21 cellular contexts compared by ENCODE assay signal in genomic region chrX:41862562-41863184, GRCh38.
DNase-seq lines count a peak whose midpoint lies in the region; ATAC-seq and TF ChIP-seq lines count a peak whose summit lies in the region.
"Had no signal": no experiment of that assay in that cellular context is flagged by ENCODE, and none has a peak within 500 bp of the region (broad histone marks: within the 10 kb centered on the region; RNA-seq: fewer than 3 reads in every experiment).

No MANE protein-coding gene starts in this region.

- H3K36me3 ChIP-seq in CD4-positive, CD25-positive, alpha-beta regulatory T cell (ENCODE audit: control insufficient read depth, insufficient read depth, low read length) = no peaks in the 10 kb centered on the region
- H3K36me3 ChIP-seq in mesendoderm (ENCODE audit: control insufficient read depth, insufficient read depth, low read length) (no peaks in the 10 kb centered on the region), sigmoid colon (no peaks in the 10 kb centered on the region)
- H3K36me3 ChIP-seq: ascending aorta, HAP-1, tibial nerve had no signal

- H2BK120ac ChIP-seq in mesendoderm (ENCODE audit: low read depth, low read length) = no peak overlapping the region

- no peak for TF ChIP-seq EP300 in sigmoid colon (IDR thresholded peaks at IDR 0.05)

- H4K8ac ChIP-seq in mesendoderm (ENCODE audit: low read depth, low read length) = no peak overlapping the region

- peak overlapping the region; percentile 8 to 78 (median 40) for H3K4me3 Mint-ChIP-seq in CD4-positive, CD25-positive, alpha-beta regulatory T cell
- H3K4me3 Mint-ChIP-seq in activated T-helper 1 cell treated with anti-CD3 and anti-CD28 coated beads, Interleukin-12 subunit alpha, Interleukin-12 subunit beta, Interleukin-2, Interleukin-4 antibody, amounts not matched to agents 30 ng/mL and 10 ng/mL and 1 ng/mL, durations not matched to agents 14 hours and 24 hours and 36 hours = no peak overlapping the region
- H3K4me3 Mint-ChIP-seq: WTC11 had no signal

- H3K79me2 ChIP-seq in mesendoderm (ENCODE audit: control insufficient read depth, insufficient read depth, low read length) = peaks cover 3% of the 10 kb centered on the region

- H3K18ac ChIP-seq in mesendoderm (ENCODE audit: low read length) = no peak overlapping the region

- no peaks in the 10 kb centered on the region for H3K9me3 ChIP-seq in CD4-positive, CD25-positive, alpha-beta regulatory T cell (ENCODE audit: control insufficient read depth in 2 of 2, low read length in 2 of 2)
- no peaks in the 10 kb centered on the region for H3K9me3 ChIP-seq in sigmoid colon
- H3K9me3 ChIP-seq: ascending aorta, HAP-1, tibial nerve had no signal

- H3K36me3 Mint-ChIP-seq in CD4-positive, CD25-positive, alpha-beta regulatory T cell = no peaks in the 10 kb centered on the region
- peaks cover 2% of the 10 kb centered on the region for H3K36me3 Mint-ChIP-seq in activated T-helper 1 cell treated with anti-CD3 and anti-CD28 coated beads, Interleukin-12 subunit alpha, Interleukin-12 subunit beta, Interleukin-2, Interleukin-4 antibody, amounts not matched to agents 30 ng/mL and 10 ng/mL and 1 ng/mL, durations not matched to agents 14 hours and 24 hours and 36 hours (ENCODE audit: low read depth)
- H3K36me3 Mint-ChIP-seq: WTC11 had no signal

- no peak overlapping the region for H3K56ac ChIP-seq in mesendoderm (ENCODE audit: low read length)

- DNase-seq in CD4-positive, CD25-positive, alpha-beta regulatory T cell = no peak
- peak; percentile 49 for DNase-seq in Caki2 (ENCODE audit: low read depth)
- DNase-seq in activated T-helper 1 cell treated with anti-CD3 and anti-CD28 coated beads, Interleukin-12 subunit alpha, Interleukin-12 subunit beta, Interleukin-2, Interleukin-4 antibody, amounts not matched to agents 30 ng/mL and 10 ng/mL and 1 ng/mL, durations not matched to agents 14 hours and 24 hours and 36 hours (ENCODE audit: low spot score) = no peak
- peak; percentile 19 for DNase-seq in mesendoderm
- DNase-seq in stimulated activated CD4-positive, alpha-beta T cell treated with anti-CD3 and anti-CD28 coated beads, Interleukin-1b, Interleukin-23, amount 100 ng/mL, for 48 hours = no peak
- no peak for DNase-seq in NCI-H446 (lab: John Stamatoyannopoulos, UW)
- no peak for DNase-seq in sigmoid colon
- DNase-seq: activated gamma-delta T cell; cerebellar nuclear complex; effector CD4-positive, alpha-beta T cell; left ventricle myocardium superior; NCI-H1436 treated with DMSO at 0.1 percent for 48 hours; NCI-H2171 treated with DMSO at 0.1 percent for 48 hours; SIG-M5; stimulated activated naive CD4-positive, alpha-beta T cell had no signal

- WGBS in mesendoderm (ENCODE audit: extremely low coverage, insufficient coverage, low lambda C conversion rate) = no CpG with 5 or more reads among the region's 4 CpGs
- WGBS in sigmoid colon, 2 donors = 15 to 51% methylated on average over 4 of the region's 4 CpGs

- intact Hi-C loops in activated T-helper 1 cell treated with anti-CD3 and anti-CD28 coated beads, Interleukin-12 subunit alpha, Interleukin-12 subunit beta, Interleukin-2, Interleukin-4 antibody, amounts not matched to agents 30 ng/mL and 10 ng/mL and 1 ng/mL, durations not matched to agents 14 hours and 24 hours and 36 hours (cut with micrococcal nuclease) = no loop called here
- intact Hi-C loops in sigmoid colon (cut with DNase I) = no loop called here

- H3K4me1 Mint-ChIP-seq in CD4-positive, CD25-positive, alpha-beta regulatory T cell = peaks cover 24 to 66% (median 52%) of the 10 kb centered on the region in 4 donors
- peaks cover 23% of the 10 kb centered on the region for H3K4me1 Mint-ChIP-seq in activated T-helper 1 cell treated with anti-CD3 and anti-CD28 coated beads, Interleukin-12 subunit alpha, Interleukin-12 subunit beta, Interleukin-2, Interleukin-4 antibody, amounts not matched to agents 30 ng/mL and 10 ng/mL and 1 ng/mL, durations not matched to agents 14 hours and 24 hours and 36 hours (ENCODE audit: low read depth)

- H2BK5ac ChIP-seq in mesendoderm (ENCODE audit: low read length) = no peak overlapping the region

- H3K79me1 ChIP-seq in mesendoderm (ENCODE audit: low read length) = no peaks in the 10 kb centered on the region

- H3K9me3 Mint-ChIP-seq in CD4-positive, CD25-positive, alpha-beta regulatory T cell = peaks cover 0 to 2% (median 0%) of the 10 kb centered on the region in 7 donors
- H3K9me3 Mint-ChIP-seq in activated T-helper 1 cell treated with anti-CD3 and anti-CD28 coated beads, Interleukin-12 subunit alpha, Interleukin-12 subunit beta, Interleukin-2, Interleukin-4 antibody, amounts not matched to agents 30 ng/mL and 10 ng/mL and 1 ng/mL, durations not matched to agents 14 hours and 24 hours and 36 hours = no peaks in the 10 kb centered on the region

- H3K27me3 Mint-ChIP-seq in CD4-positive, CD25-positive, alpha-beta regulatory T cell = no peaks in the 10 kb centered on the region
- no peaks in the 10 kb centered on the region for H3K27me3 Mint-ChIP-seq in activated T-helper 1 cell treated with anti-CD3 and anti-CD28 coated beads, Interleukin-12 subunit alpha, Interleukin-12 subunit beta, Interleukin-2, Interleukin-4 antibody, amounts not matched to agents 30 ng/mL and 10 ng/mL and 1 ng/mL, durations not matched to agents 14 hours and 24 hours and 36 hours (ENCODE audit: insufficient read depth)

- TF ChIP-seq POLR2A in sigmoid colon (IDR thresholded peaks at IDR 0.05) = no peak

- H3K4ac ChIP-seq in mesendoderm (ENCODE audit: low read depth, low read length) = no peak overlapping the region

- H4K5ac ChIP-seq in mesendoderm (ENCODE audit: low read length) = no peak overlapping the region

- H3K4me2 ChIP-seq in mesendoderm (ENCODE audit: low read length) = no peak overlapping the region

- H3K4me1 ChIP-seq in CD4-positive, CD25-positive, alpha-beta regulatory T cell (ENCODE audit: control insufficient read depth, insufficient read depth, low read length, poor library complexity, severe bottlenecking) = peaks cover 24% of the 10 kb centered on the region
- H3K4me1 ChIP-seq in mesendoderm (ENCODE audit: control insufficient read depth, low read depth, low read length) (no peaks in the 10 kb centered on the region), sigmoid colon (no peaks in the 10 kb centered on the region)
- H3K4me1 ChIP-seq: ascending aorta, HAP-1 had no signal

- H3K27ac Mint-ChIP-seq in CD4-positive, CD25-positive, alpha-beta regulatory T cell = peak overlapping the region in 1 of 3 donors; percentile 51
- H3K27ac Mint-ChIP-seq in activated T-helper 1 cell treated with anti-CD3 and anti-CD28 coated beads, Interleukin-12 subunit alpha, Interleukin-12 subunit beta, Interleukin-2, Interleukin-4 antibody, amounts not matched to agents 30 ng/mL and 10 ng/mL and 1 ng/mL, durations not matched to agents 14 hours and 24 hours and 36 hours = peak overlapping the region; percentile 63
- H3K27ac Mint-ChIP-seq: WTC11 had no signal

- no peak overlapping the region for H2AK5ac ChIP-seq in mesendoderm (ENCODE audit: low read length)

- peak overlapping the region; percentile 33 for H3K27ac ChIP-seq in CD4-positive, CD25-positive, alpha-beta regulatory T cell (ENCODE audit: insufficient read depth, low read length, poor library complexity, severe bottlenecking)
- no peak overlapping the region for H3K27ac ChIP-seq in mesendoderm (ENCODE audit: low read depth, low read length)
- H3K27ac ChIP-seq in sigmoid colon = no peak overlapping the region
- H3K27ac ChIP-seq: ascending aorta, tibial nerve had no signal

- no peak overlapping the region for H2BK15ac ChIP-seq in mesendoderm (replicated peaks; ENCODE audit: low read depth)

- TF ChIP-seq CTCF in sigmoid colon (IDR thresholded peaks at IDR 0.05) = no peak

- no peak for ATAC-seq in CD4-positive, CD25-positive, alpha-beta regulatory T cell (ENCODE audit: low read depth in 2 of 2)
- ATAC-seq: HepG2, left ventricle myocardium superior, sciatic nerve, WTC11 had no signal

- no peak overlapping the region for H3K9ac ChIP-seq in mesendoderm (ENCODE audit: low read length)

- H3K4me3 ChIP-seq in CD4-positive, CD25-positive, alpha-beta regulatory T cell (ENCODE audit: low read depth, low read length) = peak overlapping the region; percentile 53
- H3K4me3 ChIP-seq in mesendoderm (ENCODE audit: low read length) (no peak overlapping the region), sigmoid colon (no peak overlapping the region)
- H3K4me3 ChIP-seq: ascending aorta, HAP-1, tibial nerve had no signal

- H3K27me3 ChIP-seq in CD4-positive, CD25-positive, alpha-beta regulatory T cell (ENCODE audit: control insufficient read depth, insufficient read depth, low read length) = no peaks in the 10 kb centered on the region
- H3K27me3 ChIP-seq in mesendoderm (ENCODE audit: insufficient read depth, low read length, poor library complexity) = no peaks in the 10 kb centered on the region
- no peaks in the 10 kb centered on the region for H3K27me3 ChIP-seq in sigmoid colon
- H3K27me3 ChIP-seq: ascending aorta, tibial nerve had no signal

- in situ Hi-C loops in Caki2 (cut with HindIII; ENCODE audit: low pct_unique_long_range_greater_than_20kb, low sequenced_read_pairs) = no loop called here

- no peak overlapping the region for H3K23ac ChIP-seq in mesendoderm (ENCODE audit: low read length)

Comparison
In these comparisons a context has a peak if more than half of its experiments do, and no peak if none do; other contexts are left out.
1. DNase-seq: peak in Caki2 (single experiment) and mesendoderm (single experiment); none in CD4-positive, CD25-positive, alpha-beta regulatory T cell (0 of 3), activated T-helper 1 cell treated with anti-CD3 and anti-CD28 coated beads, Interleukin-12 subunit alpha, Interleukin-12 subunit beta, Interleukin-2, Interleukin-4 antibody, amounts not matched to agents 30 ng/mL and 10 ng/mL and 1 ng/mL, durations not matched to agents 14 hours and 24 hours and 36 hours (single experiment), stimulated activated CD4-positive, alpha-beta T cell treated with anti-CD3 and anti-CD28 coated beads, Interleukin-1b, Interleukin-23, amount 100 ng/mL, for 48 hours (single experiment), NCI-H446 (0 of 2) and sigmoid colon (single experiment).